Comparison of ENCODE assay signal across 8 cellular contexts in the genomic region with DNA sequence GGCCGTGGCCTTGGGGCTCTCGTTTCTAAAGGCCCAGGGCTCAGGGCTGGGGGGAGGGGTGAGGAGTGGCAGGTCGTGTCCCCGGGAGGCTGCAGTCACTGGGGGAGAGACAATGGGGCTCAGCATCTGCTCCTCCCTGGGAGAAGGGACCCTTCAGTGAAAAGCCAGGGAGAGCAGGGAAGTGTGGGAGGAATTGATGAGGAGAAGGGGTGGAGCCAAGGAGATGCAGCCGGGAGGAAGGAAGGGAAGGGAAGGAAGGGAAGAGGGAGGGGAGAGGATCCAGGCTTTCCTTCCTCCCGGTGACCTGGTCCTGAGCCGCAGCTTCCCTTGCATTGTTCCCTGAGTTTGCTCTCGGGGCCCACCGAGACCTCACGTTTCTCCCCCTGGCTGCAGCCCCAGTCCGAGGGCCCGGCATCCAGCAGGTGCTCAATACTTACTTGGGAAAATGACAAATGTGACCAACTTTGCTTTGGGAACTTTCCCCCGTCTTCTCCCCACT.
DNase-seq lines count a peak whose midpoint lies in the region; ATAC-seq and TF ChIP-seq lines count a peak whose summit lies in the region.

No MANE protein-coding gene starts in this region.

- POLR2A ChIA-PET in AG04449 (lab: Yijun Ruan, JAX) = no interaction called here

- H3K27ac ChIP-seq in mucosa of rectum (ENCODE audit: low read depth in 2 of 2, low read length in 2 of 2) = peak overlapping the region; percentile 91 to 94

- no peak for ATAC-seq in GM19467 (IDR thresholded peaks at IDR 0.05; ENCODE audit: unreplicated experiment)

- H3K4me3 ChIP-seq in AG04449 (ENCODE audit: low read depth, low read length) (peak overlapping the region; percentile 64), mucosa of rectum (ENCODE audit: low read length in 2 of 2) (peak overlapping the region; percentile 90 to 93)

- H3K9ac ChIP-seq in mucosa of rectum (ENCODE audit: low read depth in 1 of 2, low read length in 2 of 2) = peak overlapping the region; percentile 91 to 94

- DNase-seq in AG04449 (ENCODE audit: low read depth, low spot score) (no peak), NCI-H2171 (lab: John Stamatoyannopoulos, UW) (peak; percentile 5), epidermal melanocyte (ENCODE audit: insufficient read length, low spot score) (peak; percentile 76), NCI-H2107 (lab: John Stamatoyannopoulos, UW) (no peak), NCI-H345 (lab: John Stamatoyannopoulos, UW) (no peak), NCI-H446 (lab: John Stamatoyannopoulos, UW) (no peak)

- TF ChIP-seq CTCF in AG04449 (IDR thresholded peaks at IDR 0.05; ENCODE audit: insufficient read depth, low read length, missing control alignments) = no peak

- H3K4me1 ChIP-seq in mucosa of rectum (ENCODE audit: control insufficient read depth in 2 of 2, insufficient read depth in 2 of 2, low read length in 2 of 2) = peaks cover 24 to 40% of the 10 kb centered on the region in 2 donors

- no peaks in the 10 kb centered on the region for H3K27me3 ChIP-seq in mucosa of rectum (ENCODE audit: control insufficient read depth in 2 of 2, insufficient read depth in 2 of 2, low read length in 2 of 2)

- H3K9me3 ChIP-seq in mucosa of rectum (ENCODE audit: control insufficient read depth in 2 of 2, low read length in 2 of 2) = no peaks in the 10 kb centered on the region

- CTCF ChIA-PET in AG04449 (lab: Yijun Ruan, JAX) = interaction anchor here (0.6 to 1.4 kb wide), 4 partner anchors 14 to 77 kb away, joined by 3 read pairs; no protein-coding TSS in a partner anchor

- H3K36me3 ChIP-seq in mucosa of rectum (ENCODE audit: control insufficient read depth in 2 of 2, insufficient read depth in 2 of 2, low read length in 2 of 2) = peaks cover 0 to 2% of the 10 kb centered on the region in 2 donors

Comparison
In these comparisons a context has a peak if more than half of its experiments do, and no peak if none do; other contexts are left out.
1. DNase-seq: peak in NCI-H2171 (single experiment) and epidermal melanocyte (single experiment); none in AG04449 (single experiment), NCI-H2107 (single experiment), NCI-H345 (single experiment) and NCI-H446 (0 of 2).